In the genomic region with DNA sequence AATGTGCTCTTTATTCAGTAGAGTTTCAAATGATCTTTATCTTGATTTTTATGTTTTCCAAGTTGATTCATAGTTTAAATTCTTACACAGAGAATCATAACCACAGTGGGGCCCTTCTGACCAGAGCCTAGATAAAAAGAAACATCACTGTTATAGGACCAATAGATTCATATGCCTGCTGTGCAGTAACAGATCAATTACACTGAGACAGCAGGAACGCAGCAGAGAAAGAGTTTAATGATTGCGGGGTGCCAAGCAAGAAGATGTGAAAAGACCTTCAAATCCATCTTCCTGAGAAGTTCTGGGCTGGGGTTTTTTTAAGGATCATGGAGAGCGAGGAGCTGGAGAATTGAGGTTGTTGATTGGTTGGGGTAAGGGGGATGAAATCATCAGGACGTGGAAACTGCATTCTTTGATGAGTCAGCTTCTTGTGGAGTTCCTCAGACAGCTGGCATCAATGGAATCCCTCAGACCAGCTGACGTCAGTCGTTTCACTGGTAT, we compare ENCODE assay signal across 16 cellular contexts.
A peak's percentile ranks its signal among the peaks of the same experiment; 100 is the strongest.
DNase-seq lines count a peak whose midpoint lies in the region; ATAC-seq and TF ChIP-seq lines count a peak whose summit lies in the region.
"Had no signal": no experiment of that assay in that cellular context is flagged by ENCODE, and none has a peak within 500 bp of the region (broad histone marks: within the 10 kb centered on the region; RNA-seq: fewer than 3 reads in every experiment).

No MANE protein-coding gene starts in this region.

- peaks cover 7 to 11% of the 10 kb centered on the region in 2 donors for H3K27me3 Mint-ChIP-seq in CD4-positive, alpha-beta memory T cell
- peaks cover 4% of the 10 kb centered on the region for H3K27me3 Mint-ChIP-seq in activated CD8-positive, alpha-beta memory T cell treated with anti-CD3 and anti-CD28 coated beads, Interleukin-2, amount 10 ng/mL, durations not matched to agents 7 days and 5 days

- POLR2A ChIA-PET in CD4-positive, alpha-beta memory T cell (lab: Charles Lee; ENCODE audit: partially characterized antibody): no interaction called here

- no peak for ATAC-seq in activated CD8-positive, alpha-beta memory T cell treated with anti-CD3 and anti-CD28 coated beads, Interleukin-2, amount 10 ng/mL, durations not matched to agents 7 days and 5 days
- ATAC-seq: activated naive CD4-positive, alpha-beta T cell treated with anti-CD3 and anti-CD28 coated beads, Interleukin-2, amount 50 U/mL, for 72 hours; CD8-positive, alpha-beta T cell; sciatic nerve; upper lobe of right lung had no signal

- H3K9me3 Mint-ChIP-seq in CD4-positive, alpha-beta memory T cell: peaks cover 5 to 26% (median 14%) of the 10 kb centered on the region in 8 donors
- H3K9me3 Mint-ChIP-seq in activated CD8-positive, alpha-beta memory T cell treated with anti-CD3 and anti-CD28 coated beads, Interleukin-2, amount 10 ng/mL, durations not matched to agents 7 days and 5 days (ENCODE audit: low read depth): peaks cover 4% of the 10 kb centered on the region
- H3K9me3 Mint-ChIP-seq: activated CD4-positive, alpha-beta memory T cell treated with anti-CD3 and anti-CD28 coated beads, Interleukin-2, amount 10 ng/mL, durations not matched to agents 7 days and 5 days had no signal

- CTCF ChIA-PET in CD4-positive, alpha-beta memory T cell (lab: Charles Lee; ENCODE audit: partially characterized antibody): no interaction called here
- CTCF ChIA-PET in activated CD8-positive, alpha-beta memory T cell treated with anti-CD3 and anti-CD28 coated beads, Interleukin-2, amount 10 ng/mL, durations not matched to agents 7 days and 5 days (lab: Charles Lee): no interaction called here

- DNase-seq in AG20443 (ENCODE audit: low spot score): peak; percentile 57
- peak; percentile 99 for DNase-seq in NCI-H226
- DNase-seq in cardiac fibroblast (ENCODE audit: low read depth in 2 of 2): peak; percentile 91 to 99
- DNase-seq in kidney tubule cell (ENCODE audit: low spot score): peak; percentile 89
- no peak for DNase-seq in CD4-positive, alpha-beta memory T cell
- no peak for DNase-seq in NCI-H748 treated with DMSO at 0.1 percent for 48 hours (lab: John Stamatoyannopoulos, UW)
- no peak for DNase-seq in coronary artery (ENCODE audit: low spot score)
- DNase-seq in activated CD8-positive, alpha-beta memory T cell treated with anti-CD3 and anti-CD28 coated beads, Interleukin-2, amount 10 ng/mL, durations not matched to agents 7 days and 5 days: no peak
- DNase-seq: activated CD4-positive, alpha-beta memory T cell treated with anti-CD3 and anti-CD28 coated beads, Interleukin-2, amount 10 ng/mL, durations not matched to agents 7 days and 5 days; CD8-positive, alpha-beta T cell; effector CD4-positive, alpha-beta T cell; H9; NCI-H526 treated with DMSO at 0.1 percent for 48 hours; upper lobe of right lung had no signal

- H3K4me3 ChIP-seq in cardiac fibroblast (replicated peaks in 1 of 2; ENCODE audit: low read depth in 2 of 2, low read length in 2 of 2): no peak overlapping the region
- H3K4me3 ChIP-seq in CD4-positive, alpha-beta memory T cell (ENCODE audit: low read length in 2 of 2): no peak overlapping the region
- no peak overlapping the region for H3K4me3 ChIP-seq in coronary artery
- H3K4me3 ChIP-seq: upper lobe of right lung had no signal

- H3K27ac Mint-ChIP-seq in CD4-positive, alpha-beta memory T cell: no peak overlapping the region
- H3K27ac Mint-ChIP-seq in activated CD8-positive, alpha-beta memory T cell treated with anti-CD3 and anti-CD28 coated beads, Interleukin-2, amount 10 ng/mL, durations not matched to agents 7 days and 5 days: no peak overlapping the region
- H3K27ac Mint-ChIP-seq: activated CD4-positive, alpha-beta memory T cell treated with anti-CD3 and anti-CD28 coated beads, Interleukin-2, amount 10 ng/mL, durations not matched to agents 7 days and 5 days; activated naive CD4-positive, alpha-beta T cell treated with anti-CD3 and anti-CD28 coated beads, Interleukin-2, amount 50 U/mL, for 72 hours; CD8-positive, alpha-beta T cell; H9 had no signal

- TF ChIP-seq CTCF in cardiac fibroblast (IDR thresholded peaks at IDR 0.05; ENCODE audit: low read depth, low read length) (no peak), coronary artery (IDR thresholded peaks at IDR 0.05) (no peak)

- H3K36me3 Mint-ChIP-seq in CD4-positive, alpha-beta memory T cell: no peaks in the 10 kb centered on the region
- no peaks in the 10 kb centered on the region for H3K36me3 Mint-ChIP-seq in activated CD8-positive, alpha-beta memory T cell treated with anti-CD3 and anti-CD28 coated beads, Interleukin-2, amount 10 ng/mL, durations not matched to agents 7 days and 5 days
- H3K36me3 Mint-ChIP-seq: CD8-positive, alpha-beta T cell had no signal

- no peaks in the 10 kb centered on the region for H3K4me1 Mint-ChIP-seq in CD4-positive, alpha-beta memory T cell
- no peaks in the 10 kb centered on the region for H3K4me1 Mint-ChIP-seq in activated CD8-positive, alpha-beta memory T cell treated with anti-CD3 and anti-CD28 coated beads, Interleukin-2, amount 10 ng/mL, durations not matched to agents 7 days and 5 days
- H3K4me1 Mint-ChIP-seq: activated CD4-positive, alpha-beta memory T cell treated with anti-CD3 and anti-CD28 coated beads, Interleukin-2, amount 10 ng/mL, durations not matched to agents 7 days and 5 days; H9 had no signal

- H3K9me3 ChIP-seq in CD4-positive, alpha-beta memory T cell (ENCODE audit: control insufficient read depth in 1 of 2, low read length in 2 of 2): no peaks in the 10 kb centered on the region
- H3K9me3 ChIP-seq: upper lobe of right lung had no signal

- no peaks in the 10 kb centered on the region for H3K27me3 ChIP-seq in CD4-positive, alpha-beta memory T cell (ENCODE audit: insufficient read depth, low read length)
- H3K27me3 ChIP-seq: upper lobe of right lung had no signal

- no peak overlapping the region for H3K4me3 Mint-ChIP-seq in CD4-positive, alpha-beta memory T cell
- no peak overlapping the region for H3K4me3 Mint-ChIP-seq in activated CD8-positive, alpha-beta memory T cell treated with anti-CD3 and anti-CD28 coated beads, Interleukin-2, amount 10 ng/mL, durations not matched to agents 7 days and 5 days
- H3K4me3 Mint-ChIP-seq: activated CD4-positive, alpha-beta memory T cell treated with anti-CD3 and anti-CD28 coated beads, Interleukin-2, amount 10 ng/mL, durations not matched to agents 7 days and 5 days; CD8-positive, alpha-beta T cell; H9 had no signal

- no peaks in the 10 kb centered on the region for H3K4me1 ChIP-seq in CD4-positive, alpha-beta memory T cell (ENCODE audit: insufficient read depth, low read length)
- H3K4me1 ChIP-seq: upper lobe of right lung had no signal

- intact Hi-C loops in CD4-positive, alpha-beta memory T cell (cut with micrococcal nuclease): no loop called here

- no peak overlapping the region for H3K27ac ChIP-seq in CD4-positive, alpha-beta memory T cell (ENCODE audit: low read depth, low read length)
- no peak overlapping the region for H3K27ac ChIP-seq in coronary artery
- H3K27ac ChIP-seq: upper lobe of right lung had no signal

- H3K36me3 ChIP-seq in CD4-positive, alpha-beta memory T cell (ENCODE audit: insufficient read depth, low read length): no peaks in the 10 kb centered on the region
- H3K36me3 ChIP-seq: upper lobe of right lung had no signal

Comparison
In these comparisons a context has a peak if more than half of its experiments do, and no peak if none do; other contexts are left out.
1. DNase-seq: peak in AG20443 (single experiment), NCI-H226 (single experiment), cardiac fibroblast (2 of 2) and kidney tubule cell (single experiment); none in CD4-positive, alpha-beta memory T cell (0 of 5), NCI-H748 treated with DMSO at 0.1 percent for 48 hours (single experiment), coronary artery (single experiment) and activated CD8-positive, alpha-beta memory T cell treated with anti-CD3 and anti-CD28 coated beads, Interleukin-2, amount 10 ng/mL, durations not matched to agents 7 days and 5 days (single experiment).